ENCODE assay signal across 21 cellular contexts in the genomic region with DNA sequence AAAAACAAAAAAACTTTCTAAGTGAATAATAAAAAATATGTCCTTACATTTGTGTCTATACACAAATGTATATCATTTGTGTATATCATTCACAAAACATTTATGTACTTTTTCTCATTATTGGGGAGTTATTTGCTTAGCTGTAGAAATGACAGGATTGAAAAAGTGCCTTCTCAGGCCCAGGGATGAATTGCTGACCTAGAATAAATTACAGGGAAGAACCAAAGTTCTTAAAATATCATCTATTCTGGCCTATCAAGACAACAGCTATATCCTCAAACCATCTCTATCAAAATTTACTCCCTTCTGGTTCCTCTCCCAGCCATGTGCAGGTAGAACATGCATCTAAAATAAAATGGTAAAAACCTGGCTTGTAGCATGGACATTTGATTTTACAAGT.
"Had no signal": no experiment of that assay in that cellular context is flagged by ENCODE, and none has a peak within 500 bp of the region (broad histone marks: within the 10 kb centered on the region; RNA-seq: fewer than 3 reads in every experiment).

No MANE protein-coding gene starts in this region.

- H3K27ac ChIP-seq: esophagus muscularis mucosa, left lung, transverse colon, uterus had no signal

- H3K27me3 Mint-ChIP-seq: stimulated activated naive B cell treated with anti-CD40 and anti-IgM and Interleukin-4, amounts not matched to agents 10 μg/mL and 1 μg/mL and 100 μg/mL, for 72 hours had no signal

- H3K27ac Mint-ChIP-seq: activated CD4-positive, alpha-beta memory T cell treated with anti-CD3 and anti-CD28 coated beads, Interleukin-2, amount 10 ng/mL, durations not matched to agents 7 days and 5 days; activated CD4-positive, alpha-beta T cell treated with anti-CD3 and anti-CD28 coated beads, Interleukin-2, amount 10 ng/mL, durations not matched to agents 24 days and 14 days; activated T-helper 1 cell treated with anti-CD3 and anti-CD28 coated beads, Interleukin-12 subunit alpha, Interleukin-12 subunit beta, Interleukin-2, Interleukin-4 antibody, amounts not matched to agents 30 ng/mL and 10 ng/mL and 1 ng/mL, durations not matched to agents 14 hours and 24 hours and 36 hours had no signal

- H3K9me3 ChIP-seq: esophagus muscularis mucosa, left lung, transverse colon, uterus had no signal

- H3K4me3 Mint-ChIP-seq: activated CD4-positive, alpha-beta memory T cell treated with anti-CD3 and anti-CD28 coated beads, Interleukin-2, amount 10 ng/mL, durations not matched to agents 7 days and 5 days; activated CD4-positive, alpha-beta T cell treated with anti-CD3 and anti-CD28 coated beads, Interleukin-2, amount 10 ng/mL, durations not matched to agents 24 days and 14 days; activated T-helper 1 cell treated with anti-CD3 and anti-CD28 coated beads, Interleukin-12 subunit alpha, Interleukin-12 subunit beta, Interleukin-2, Interleukin-4 antibody, amounts not matched to agents 30 ng/mL and 10 ng/mL and 1 ng/mL, durations not matched to agents 14 hours and 24 hours and 36 hours; stimulated activated naive B cell treated with anti-CD40 and anti-IgM and Interleukin-4, amounts not matched to agents 10 μg/mL and 1 μg/mL and 100 μg/mL, for 72 hours had no signal

- H3K36me3 Mint-ChIP-seq: naive B cell had no signal

- H3K9me3 Mint-ChIP-seq: activated CD4-positive, alpha-beta memory T cell treated with anti-CD3 and anti-CD28 coated beads, Interleukin-2, amount 10 ng/mL, durations not matched to agents 7 days and 5 days; activated CD4-positive, alpha-beta T cell treated with anti-CD3 and anti-CD28 coated beads, Interleukin-2, amount 10 ng/mL, durations not matched to agents 24 days and 14 days; activated T-helper 1 cell treated with anti-CD3 and anti-CD28 coated beads, Interleukin-12 subunit alpha, Interleukin-12 subunit beta, Interleukin-2, Interleukin-4 antibody, amounts not matched to agents 30 ng/mL and 10 ng/mL and 1 ng/mL, durations not matched to agents 14 hours and 24 hours and 36 hours; effector memory CD8-positive, alpha-beta T cell; naive B cell; stimulated activated naive B cell treated with anti-CD40 and anti-IgM and Interleukin-4, amounts not matched to agents 10 μg/mL and 1 μg/mL and 100 μg/mL, for 72 hours had no signal

- H3K4me3 ChIP-seq: esophagus muscularis mucosa, left lung, lung, transverse colon, uterus had no signal

- DNase-seq: activated CD4-positive, alpha-beta memory T cell treated with anti-CD3 and anti-CD28 coated beads, Interleukin-2, amount 10 ng/mL, durations not matched to agents 7 days and 5 days; activated CD4-positive, alpha-beta T cell treated with anti-CD3 and anti-CD28 coated beads, Interleukin-2, amount 10 ng/mL, durations not matched to agents 24 days and 14 days; activated CD4-positive, CD25-positive, alpha-beta regulatory T cell; activated gamma-delta T cell; activated naive CD4-positive, alpha-beta T cell treated with anti-CD3 and anti-CD28 coated beads, Interleukin-2, amount 50 U/mL, for 16 hours; aorta; central memory CD4-positive, alpha-beta T cell; effector memory CD8-positive, alpha-beta T cell; hippocampal formation; kidney glomerular epithelial cell; left lung; naive B cell; retina; stimulated activated CD4-positive, alpha-beta T cell treated with anti-CD3 and anti-CD28 coated beads, Interleukin-2, amount 100 ng/mL, for 48 hours; stimulated activated CD8-positive, alpha-beta memory T cell treated with anti-CD3 and anti-CD28 coated beads, Interleukin-4, amount 100 ng/mL, for 48 hours; stimulated activated naive B cell treated with anti-CD40 and anti-IgM and Interleukin-4, amounts not matched to agents 10 μg/mL and 1 μg/mL and 100 μg/mL, for 72 hours; transverse colon; uterus had no signal

- H3K36me3 ChIP-seq: esophagus muscularis mucosa, left lung, transverse colon, uterus had no signal

- ATAC-seq: effector memory CD8-positive, alpha-beta T cell; left lung; stimulated activated naive B cell treated with anti-CD40 and anti-IgM and Interleukin-4, amounts not matched to agents 10 μg/mL and 1 μg/mL and 100 μg/mL, for 72 hours had no signal

- H3K27me3 ChIP-seq: esophagus muscularis mucosa, left lung, transverse colon, uterus had no signal
